8 cellular contexts compared by ENCODE assay signal in genomic region chr4:151801547-151802516, GRCh38. TPM values are rescaled to one million over a fixed set of nuclear protein-coding genes. Genes with fewer than 3 reads are reported as not detected.
DNase-seq lines count a peak whose midpoint lies in the region; TF ChIP-seq lines count a peak whose summit lies in the region.

No MANE protein-coding gene starts in this region.

- H3K36me3 ChIP-seq in MG63 = no peaks in the 10 kb centered on the region
- no peaks in the 10 kb centered on the region for H3K36me3 ChIP-seq in neural cell (ENCODE audit: insufficient read depth, low read length)
- H3K36me3 ChIP-seq in tibial artery = no peaks in the 10 kb centered on the region

- H3K4me3 ChIP-seq in GM12864 (ENCODE audit: low read depth, low read length) (no peak overlapping the region), MG63 (no peak overlapping the region), neural cell (ENCODE audit: low read length) (no peak overlapping the region), tibial artery (no peak overlapping the region)

- DNase-seq in GM12864 (ENCODE audit: low read depth) (peak; percentile 12), MG63 (peak; percentile 13), dermis microvascular lymphatic vessel endothelial cell (ENCODE audit: low read depth in 2 of 2) (peak; percentile 4 to 44), tibial artery (peak in 1 of 2 donors; percentile 32), GF-D8 (lab: John Stamatoyannopoulos, UW) (no peak)
- peak; percentile 26 to 61 for DNase-seq in activated CD4-positive, alpha-beta T cell treated with anti-CD3 and anti-CD28 coated beads for 4 hours

- no peak overlapping the region for H2AFZ ChIP-seq in neural cell (ENCODE audit: low read depth, low read length)

- H3F3A ChIP-seq in neural cell (ENCODE audit: insufficient read depth, low read length, poor library complexity, severe bottlenecking) = no peaks in the 10 kb centered on the region

- TF ChIP-seq CTCF in 22Rv1 (IDR thresholded peaks at IDR 0.05) (peak; percentile 97), GM12864 (IDR thresholded peaks at IDR 0.05; ENCODE audit: low read depth, low read length, missing control alignments) (peak; percentile 92), neural cell (IDR thresholded peaks at IDR 0.05; ENCODE audit: poor library complexity, severe bottlenecking) (peak; percentile 59), tibial artery (IDR thresholded peaks at IDR 0.05) (peak; percentile 30 to 55)

- H3K9me3 ChIP-seq in MG63 (no peaks in the 10 kb centered on the region), neural cell (ENCODE audit: low read length) (no peaks in the 10 kb centered on the region), tibial artery (no peaks in the 10 kb centered on the region)

- intact Hi-C loops in tibial artery (cut with DNase I; ENCODE audit: low total_unique reads) = no loop called here

- H3K9me2 ChIP-seq in neural cell (ENCODE audit: insufficient read depth, low read length) = no peaks in the 10 kb centered on the region

- no peak overlapping the region for H3K27ac ChIP-seq in 22Rv1
- H3K27ac ChIP-seq in neural cell (ENCODE audit: low read length) = no peak overlapping the region
- no peak overlapping the region for H3K27ac ChIP-seq in tibial artery

- H3K4me1 ChIP-seq in tibial artery = peaks cover 0 to 7% (median under 1%) of the 10 kb centered on the region in 4 donors

- TF ChIP-seq RAD21 in neural cell (conservative IDR thresholded peaks at IDR 0.05) = no peak

- H3K27me3 ChIP-seq in MG63 (no peaks in the 10 kb centered on the region), neural cell (ENCODE audit: insufficient read depth, low read depth, low read length) (no peaks in the 10 kb centered on the region), tibial artery (no peaks in the 10 kb centered on the region)

- no peaks in the 10 kb centered on the region for H3K79me2 ChIP-seq in neural cell (replicated peaks; ENCODE audit: insufficient read depth, low read length)

- no peak overlapping the region for H3K4me2 ChIP-seq in neural cell (ENCODE audit: low read length)

- H3K9ac ChIP-seq in neural cell (ENCODE audit: low read length) = no peak overlapping the region

- no peaks in the 10 kb centered on the region for H4K20me1 ChIP-seq in neural cell (ENCODE audit: insufficient read depth)

- no peak for TF ChIP-seq EP300 in neural cell (conservative IDR thresholded peaks at IDR 0.05; ENCODE audit: poor library complexity, severe bottlenecking)

TF ChIP-seq in neural cell, 6 proteins besides CTCF, POLR2A, EP300 and RAD21:
- TF ChIP-seq REST (IDR thresholded peaks at IDR 0.05; ENCODE audit: borderline replicate concordance) = no peak
- TF ChIP-seq MXI1 (conservative IDR thresholded peaks at IDR 0.05; ENCODE audit: poor library complexity, severe bottlenecking) = no peak
- TF ChIP-seq EZH2 (IDR thresholded peaks at IDR 0.05; ENCODE audit: borderline replicate concordance, insufficient read depth, low read length, poor library complexity, severe bottlenecking) = no peak
- no peak for TF ChIP-seq TAF1 (IDR thresholded peaks at IDR 0.05; ENCODE audit: low read depth)
- no peak for TF ChIP-seq POLR2AphosphoS5 (IDR thresholded peaks at IDR 0.05)
- TF ChIP-seq SMC3 (conservative IDR thresholded peaks at IDR 0.05; ENCODE audit: poor library complexity) = no peak

RNA-seq across cellular contexts. Expression of gene GATB, which starts 41.0 kb away (rescaled TPM):
- total RNA-seq in MG63 (2014; rRNA removed; shearing (Covaris generic); ENCODE audit: low replicate concordance) = 11.8 and 36.6 TPM in 2 replicates
- 11.4 and 11.7 TPM in 2 replicates for total RNA-seq in dermis microvascular lymphatic vessel endothelial cell
- 15.3 and 18.8 TPM in 2 replicates for polyA plus RNA-seq in neural cell
- 18.5 and 21.9 TPM in 2 replicates for polyA minus RNA-seq in neural cell

Comparison
In these comparisons a context has a peak if more than half of its experiments do, and no peak if none do; other contexts are left out.
1. CTCF ChIP-seq: peak in every context shown above with its lines; median percentile 97 in 22Rv1; 92 in GM12864; 59 in neural cell; 42 in tibial artery.